Comparison of ENCODE assay signal across 20 cellular contexts in genomic region chr5:137507150-137507549, GRCh38. TPM values are rescaled to one million over a fixed set of nuclear protein-coding genes. Genes with fewer than 3 reads are reported as not detected.
DNase-seq lines count a peak whose midpoint lies in the region; ATAC-seq, FAIRE-seq and TF ChIP-seq lines count a peak whose summit lies in the region.
"Had no signal": no experiment of that assay in that cellular context is flagged by ENCODE, and none has a peak within 500 bp of the region (broad histone marks: within the 10 kb centered on the region; RNA-seq: fewer than 3 reads in every experiment).

No MANE protein-coding gene starts in this region.

- no peak overlapping the region for H3K56ac ChIP-seq in IMR-90 (ENCODE audit: extremely low read depth, insufficient read depth, low read length)
- no peak overlapping the region for H3K56ac ChIP-seq in H1 (replicated peaks; ENCODE audit: insufficient read length, low read depth, low read length)

- BruUV-seq in IMR-90 (replicated peaks; lab: Mats Ljungman, UMichigan), result no TSS peak

- no peak overlapping the region for H4K91ac ChIP-seq in IMR-90 (ENCODE audit: insufficient read depth, low read depth, low read length)
- H4K91ac ChIP-seq in H1 (replicated peaks; ENCODE audit: insufficient read length, low read length), result no peak overlapping the region

- H2AK5ac ChIP-seq in IMR-90 (ENCODE audit: low read depth, low read length) (no peak overlapping the region), H1 (ENCODE audit: low read depth, low read length) (no peak overlapping the region)

- no peak overlapping the region for H3K27ac ChIP-seq in IMR-90 (ENCODE audit: insufficient read depth, low read length)
- H3K27ac ChIP-seq in H1 (ENCODE audit: low read depth, low read length), result no peak overlapping the region
- H3K27ac ChIP-seq: C4-2B, KMS-11 had no signal

- H2BK15ac ChIP-seq in IMR-90 (ENCODE audit: low read depth, low read length) (no peak overlapping the region), H1 (ENCODE audit: low read length) (no peak overlapping the region)

- POLR2A ChIA-PET in IMR-90 (lab: Charles Lee; ENCODE audit: unreplicated experiment), result no interaction called here
- POLR2A ChIA-PET in H1 (lab: Charles Lee; ENCODE audit: partially characterized antibody), result no interaction called here

- no peak for FAIRE-seq in H1 (lab: Jason Lieb, UNC)
- FAIRE-seq: G401.6, GM12878, HTR-8/SVneo had no signal

- dilution Hi-C loops in IMR-90 (cut with HindIII; ENCODE audit: low sequenced_read_pairs, unreplicated experiment), result no loop called here

- H4K5ac ChIP-seq in IMR-90 (ENCODE audit: low read depth, low read length) (no peak overlapping the region), H1 (ENCODE audit: insufficient read length, low read depth, low read length) (no peak overlapping the region)

- ATAC-seq in IMR-90 (ENCODE audit: low read depth), result no peak
- ATAC-seq: GM12878, HCT116 had no signal

- no peaks in the 10 kb centered on the region for H3K79me2 ChIP-seq in H1 (ENCODE audit: control insufficient read depth in 1 of 2, insufficient read depth in 2 of 2, low read length in 2 of 2)

- no peaks in the 10 kb centered on the region; the same call in 1 of the 2 replicates for H3K27me3 ChIP-seq in IMR-90 (ENCODE audit: control insufficient read depth, insufficient read depth, low read length)
- H3K27me3 ChIP-seq in H1 (replicated peaks in 1 of 4; ENCODE audit: control insufficient read depth in 3 of 4, extremely low read depth in 1 of 4, insufficient read depth in 3 of 4, low read length in 3 of 4), result no peaks in the 10 kb centered on the region

- H2AFZ ChIP-seq in IMR-90 (replicated peaks; ENCODE audit: low read length, poor library complexity) (no peak overlapping the region), H1 (ENCODE audit: low read length) (0 out of 2 replicates have a peak overlapping the region, but pooled peaks have one; percentile 40)

- H2BK20ac ChIP-seq in IMR-90 (ENCODE audit: low read depth, low read length) (no peak overlapping the region), H1 (ENCODE audit: low read length) (no peak overlapping the region)

- no peak overlapping the region for H2BK12ac ChIP-seq in H1 (ENCODE audit: low read depth, low read length)

- WGBS in IMR-90 (ENCODE audit: extremely low coverage in 2 of 2, insufficient read length in 1 of 2), 2 experiments, result no CpG with 5 or more reads among the region's 5 CpGs
- WGBS in H1 (ENCODE audit: extremely low coverage in 1 of 2, insufficient coverage in 1 of 2, insufficient read length in 1 of 2, insufficient replicate concordance in 2 of 2, low coverage in 1 of 2, low lambda C conversion rate in 2 of 2, missing lambda C conversion rate in 1 of 2), 2 experiments, result 89% methylated on average over 5 of the region's 5 CpGs; no CpG with 5 or more reads in 1 of the 2 experiments

- TF ChIP-seq RAD21 in IMR-90 (IDR thresholded peaks at IDR 0.05; ENCODE audit: low read length) (no peak), H1 (IDR thresholded peaks at IDR 0.05 in 1 of 2, conservative IDR thresholded peaks at IDR 0.05 in 1 of 2; ENCODE audit: low read depth in 2 of 2, low read length in 2 of 2) (no peak)

- no peaks in the 10 kb centered on the region for H3K4me1 ChIP-seq in IMR-90 (ENCODE audit: control insufficient read depth, insufficient read depth, low read length)
- H3K4me1 ChIP-seq in H1 (replicated peaks in 1 of 4; ENCODE audit: control insufficient read depth in 3 of 4, insufficient read depth in 4 of 4, low read length in 3 of 4), result no peaks in the 10 kb centered on the region
- H3K4me1 ChIP-seq: Caco-2 had no signal

- H4K8ac ChIP-seq in IMR-90 (ENCODE audit: low read depth in 2 of 2, low read length in 2 of 2), result no peak overlapping the region
- H4K8ac ChIP-seq in H1 (ENCODE audit: extremely low read depth, insufficient read depth, low read length), result no peak overlapping the region

- H3K36me3 ChIP-seq in IMR-90 (ENCODE audit: control insufficient read depth, insufficient read depth, low read length) (no peaks in the 10 kb centered on the region), H1 (ENCODE audit: control insufficient read depth in 2 of 4, insufficient read depth in 4 of 4, low read length in 3 of 4) (no peaks in the 10 kb centered on the region)

- in situ Hi-C loops in IMR-90 (cut with MboI; ENCODE audit: low sequenced_read_pairs), result no loop called here

- TF ChIP-seq CTCF in IMR-90 (conservative IDR thresholded peaks at IDR 0.05; ENCODE audit: low read depth, low read length), result no peak
- TF ChIP-seq CTCF in H1 (IDR thresholded peaks at IDR 0.05; ENCODE audit: control extremely low read depth in 1 of 3, insufficient read depth in 1 of 3, low read depth in 1 of 3, low read length in 3 of 3), result no peak

- H3K4ac ChIP-seq in IMR-90 (ENCODE audit: low read depth, low read length), result no peak overlapping the region
- no peak overlapping the region for H3K4ac ChIP-seq in H1 (replicated peaks; ENCODE audit: insufficient read length, low read depth, low read length)

- DNase-seq in AG20443 (ENCODE audit: low spot score) (peak; percentile 36), GM03348 (ENCODE audit: low spot score) (peak; percentile 57), IMR-90 (no peak), H1 (ENCODE audit: low read depth in 1 of 2, low spot score in 2 of 2) (no peak), DMS53 treated with DMSO at 0.1 percent for 48 hours (lab: John Stamatoyannopoulos, UW; ENCODE audit: unreplicated experiment) (no peak), GDM1 (lab: John Stamatoyannopoulos, UW) (no peak), AG08395 (ENCODE audit: low spot score) (no peak)
- DNase-seq: AML-193; Caco-2; CD4-positive, alpha-beta T cell; DMS153; DMS79 treated with DMSO at 0.1 percent for 48 hours; H7; HFFc6 had no signal

- intact Hi-C loops in IMR-90 (cut with micrococcal nuclease), result no loop called here

- TF ChIP-seq POLR2A in IMR-90 (IDR thresholded peaks at IDR 0.05; ENCODE audit: low read depth, low read length), result no peak
- no peak for TF ChIP-seq POLR2A in H1 (IDR thresholded peaks at IDR 0.05; ENCODE audit: control extremely low read depth in 1 of 2, low read depth in 2 of 2, low read length in 2 of 2)

- no peak for TF ChIP-seq EP300 in H1 (IDR thresholded peaks at IDR 0.05; ENCODE audit: borderline replicate concordance in 1 of 2, low read depth in 2 of 2, low read length in 2 of 2)

- H3K18ac ChIP-seq in IMR-90 (ENCODE audit: low read depth, low read length), result no peak overlapping the region
- H3K18ac ChIP-seq in H1 (ENCODE audit: extremely low read depth, low read length), result no peak overlapping the region

- H2BK120ac ChIP-seq in IMR-90 (ENCODE audit: low read depth, low read length) (no peak overlapping the region), H1 (replicated peaks; ENCODE audit: low read depth, low read length) (no peak overlapping the region)

- H3K9me3 ChIP-seq in IMR-90 (ENCODE audit: control insufficient read depth, insufficient read depth, low read length), result no peaks in the 10 kb centered on the region
- no peaks in the 10 kb centered on the region for H3K9me3 ChIP-seq in H1 (ENCODE audit: insufficient read depth in 2 of 2, low read depth in 1 of 2, low read length in 1 of 2)

- H3K9me1 ChIP-seq in IMR-90 (ENCODE audit: insufficient read depth, low read length), result no peaks in the 10 kb centered on the region

- H3K23me2 ChIP-seq in H1 (ENCODE audit: low read depth, low read length), result no peaks in the 10 kb centered on the region; the same call in 1 of the 2 replicates

- H3K23ac ChIP-seq in IMR-90 (ENCODE audit: low read depth, low read length) (no peak overlapping the region), H1 (ENCODE audit: insufficient read length) (no peak overlapping the region)

- H4K20me1 ChIP-seq in IMR-90 (ENCODE audit: insufficient read depth, low read length) (no peaks in the 10 kb centered on the region), H1 (replicated peaks in 1 of 2; ENCODE audit: control insufficient read depth in 1 of 2, insufficient read depth in 2 of 2, low read length in 2 of 2) (no peaks in the 10 kb centered on the region)

- H3K4me2 ChIP-seq in IMR-90 (ENCODE audit: low read depth, low read length), result no peak overlapping the region
- H3K4me2 ChIP-seq in H1 (ENCODE audit: insufficient read depth in 1 of 2, low read depth in 2 of 2, low read length in 2 of 2), result no peak overlapping the region
- H3K4me2 ChIP-seq: KMS-11 had no signal

- no peak overlapping the region for H3K4me3 ChIP-seq in IMR-90 (ENCODE audit: insufficient read depth, low read depth, low read length)
- H3K4me3 ChIP-seq in H1 (ENCODE audit: extremely low read depth in 1 of 4, insufficient read depth in 2 of 4, low read depth in 3 of 4, low read length in 4 of 4), result no peak overlapping the region
- H3K4me3 ChIP-seq: GM12878 had no signal

- CTCF ChIA-PET in IMR-90 (lab: Yijun Ruan, JAX) (interaction anchor here (0.7 kb wide), 1 partner anchor 1492 kb away, joined by 4 read pairs; no protein-coding TSS in a partner anchor), H1 (lab: Charles Lee; ENCODE audit: partially characterized antibody) (interaction anchor here (0.7 to 1.4 kb wide), 2 partner anchors 9 to 98 kb away, joined by 3 to 7 read pairs; no protein-coding TSS in a partner anchor)

- H3K9ac ChIP-seq in IMR-90 (ENCODE audit: low read depth, low read length) (no peak overlapping the region), H1 (replicated peaks in 1 of 4; ENCODE audit: extremely low read depth in 1 of 4, low read depth in 3 of 4, low read length in 3 of 4) (no peak overlapping the region)
- H3K9ac ChIP-seq: KMS-11 had no signal

- H3K14ac ChIP-seq in IMR-90 (replicated peaks; ENCODE audit: low read depth, low read length) (no peak overlapping the region), H1 (ENCODE audit: insufficient read length) (no peak overlapping the region)

- H3K79me1 ChIP-seq in IMR-90 (ENCODE audit: low read depth in 1 of 2, low read length in 2 of 2), result no peaks in the 10 kb centered on the region
- no peaks in the 10 kb centered on the region for H3K79me1 ChIP-seq in H1 (ENCODE audit: low read depth, low read length)

- H2BK5ac ChIP-seq in IMR-90 (ENCODE audit: low read depth, low read length, poor library complexity, severe bottlenecking) (no peak overlapping the region), H1 (ENCODE audit: low read depth, low read length) (no peak overlapping the region)

- no peak overlapping the region for H2AK9ac ChIP-seq in IMR-90 (replicated peaks; ENCODE audit: low read depth, low read length, poor library complexity)

RNA-seq across cellular contexts. Expression of gene SPOCK1, which starts 8.0 kb away (rescaled TPM):
- total RNA-seq in IMR-90 (2012; rRNA removed), result 5.0 and 8.1 TPM in 2 replicates
- polyA plus RNA-seq in IMR-90 (2012; rRNA removed) (15.8 and 20.3 TPM in 2 replicates), H1 (2011; rRNA removed) (6.9 and 7.3 TPM in 2 replicates)
- polyA plus RNA-seq in IMR-90 (2012; cell fraction: cytosol; rRNA removed), result 6.6 and 11.6 TPM in 2 replicates
- polyA plus RNA-seq in IMR-90 (2012; cell fraction: nucleus; rRNA removed; ENCODE audit: low replicate concordance), result 4.8 and 6.5 TPM in 2 replicates
- total RNA-seq in H1 (2021; fragmentation: NEBNext Ultra II Directional; extraction: Animal tissue kit (Norgen Biotek cat#: 25700)), result 14.0 and 18.1 TPM in 2 replicates
- 7.1 TPM for polyA plus RNA-seq in H1 (2011; cell fraction: cytosol; rRNA removed)
- 27.7 TPM for polyA plus RNA-seq in H1 (2011; cell fraction: nucleus; rRNA removed)
- polyA plus RNA-seq in H1 (2012, experiment 1 of 2), result 10.6 to 21.1 TPM (median 14.2 TPM) in 4 replicates
- polyA plus RNA-seq in H1 (2012, experiment 2 of 2), result 0.85 TPM
- polyA plus RNA-seq in H1 (2013, experiment 1 of 2), result 15.8 TPM
- polyA plus RNA-seq in H1 (2013, experiment 2 of 2), result 16.4 TPM
- 28.4 and 30.8 TPM in 2 replicates for polyA minus RNA-seq in H1 (2011; rRNA and poly(A)+ RNA removed)
- polyA minus RNA-seq in H1 (2011; cell fraction: cytosol; rRNA and poly(A)+ RNA removed), result 13.1 TPM
- 19.7 TPM for polyA minus RNA-seq in H1 (2011; cell fraction: nucleus; rRNA and poly(A)+ RNA removed)
- total RNA-seq: Caco-2; CD4-positive, alpha-beta T cell had no signal

Comparison
In these comparisons a context has a peak if more than half of its experiments do, and no peak if none do; other contexts are left out.
1. DNase-seq: peak in AG20443 (single experiment) and GM03348 (single experiment); none in IMR-90 (single experiment), H1 (0 of 2), DMS53 treated with DMSO at 0.1 percent for 48 hours (single experiment), GDM1 (single experiment) and AG08395 (single experiment).